8 cellular contexts compared by ENCODE assay signal in the genomic region with DNA sequence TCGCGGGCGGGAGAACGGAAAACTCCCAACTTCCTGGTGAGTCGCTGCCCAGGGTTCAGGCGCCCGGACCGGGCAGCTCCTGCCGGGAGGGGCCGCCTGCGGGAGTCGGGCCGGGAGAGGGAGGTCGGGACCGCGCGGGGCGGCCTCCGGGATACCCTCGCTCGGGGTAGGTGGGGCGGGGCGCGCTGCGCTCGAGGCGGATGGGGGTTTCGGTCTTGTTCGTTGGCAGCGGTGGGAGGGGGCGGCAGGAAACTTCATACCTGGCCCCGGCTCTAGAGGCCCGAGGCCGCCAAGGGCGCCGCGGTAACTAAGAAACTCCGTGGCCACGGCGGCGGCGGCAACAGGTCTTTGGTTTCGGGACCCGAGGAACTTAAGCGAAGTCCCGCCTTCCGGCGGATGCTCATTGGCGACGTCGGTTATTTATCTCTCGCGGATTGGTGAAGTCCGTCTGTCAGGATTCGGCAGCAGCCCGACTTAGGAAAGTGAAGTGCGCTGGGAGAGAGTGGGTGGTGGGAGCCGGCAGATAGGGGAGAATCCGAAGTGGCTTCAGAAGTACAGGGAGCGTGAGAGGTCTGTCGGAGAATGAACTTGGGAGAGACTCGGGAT. TPM values are rescaled to one million over a fixed set of nuclear protein-coding genes. Genes with fewer than 3 reads are reported as not detected.
A peak's percentile ranks its signal among the peaks of the same experiment; 100 is the strongest.
DNase-seq lines count a peak whose midpoint lies in the region; ATAC-seq and TF ChIP-seq lines count a peak whose summit lies in the region.

No MANE protein-coding gene starts in this region.

- no peaks in the 10 kb centered on the region for H3K27me3 ChIP-seq in muscle layer of colon (ENCODE audit: control insufficient read depth in 1 of 2, insufficient read depth in 2 of 2, low read length in 2 of 2)

- no peaks in the 10 kb centered on the region for H3K36me3 ChIP-seq in muscle layer of colon (ENCODE audit: insufficient read depth, low read length)

- no peaks in the 10 kb centered on the region for H3K9me3 ChIP-seq in muscle layer of colon (ENCODE audit: low read length)

- H3K27ac ChIP-seq in muscle layer of colon (ENCODE audit: low read depth, low read length), result peak overlapping the region; percentile 96

- H3K4me1 ChIP-seq in muscle layer of colon (ENCODE audit: insufficient read depth, low read length), result peaks cover 29% of the 10 kb centered on the region

- ATAC-seq in GM21717 (IDR thresholded peaks at IDR 0.05; ENCODE audit: unreplicated experiment) (peak; percentile 52), esophagus mucosa (peak; percentile 58)

- peak overlapping the region; percentile 76 for H3K4me3 ChIP-seq in Jurkat, Clone E6-1 (ENCODE audit: low read length)
- peak overlapping the region; percentile 71 to 87 for H3K4me3 ChIP-seq in muscle layer of colon (ENCODE audit: low read depth in 1 of 2, low read length in 2 of 2)

- DNase-seq in DMS153 (lab: John Stamatoyannopoulos, UW), result peak; percentile 88
- peak; percentile 93 for DNase-seq in Jurkat, Clone E6-1 (ENCODE audit: low read depth, low spot score)
- DNase-seq in activated T-cell treated with anti-CD3 and anti-CD28 coated beads, Interleukin-2, amount 50 U/mL, for 48 hours, result peak; percentile 86 to 88
- DNase-seq in stimulated activated CD8-positive, alpha-beta memory T cell treated with anti-CD3 and anti-CD28 coated beads, Interleukin-7, amount 100 ng/mL, for 1 hour (ENCODE audit: low read depth in 2 of 2), result peak; percentile 51 to 58

- peak overlapping the region; percentile 94 for H3K9ac ChIP-seq in muscle layer of colon (ENCODE audit: low read length)

TF ChIP-seq in PFSK-1, 5 proteins besides CTCF, POLR2A, EP300 and RAD21:
- TF ChIP-seq POLR2AphosphoS5 (IDR thresholded peaks at IDR 0.05; ENCODE audit: low read depth, low read length) (no peak), TAF1 (IDR thresholded peaks at IDR 0.05; ENCODE audit: borderline replicate concordance, insufficient read depth, low read length) (peak; percentile 69; the same call in 1 of the 2 replicates), FOXP2 (optimal IDR thresholded peaks at IDR 0.05; ENCODE audit: borderline replicate concordance, extremely low read depth, extremely low read length, insufficient read depth) (peak; percentile 14), SIN3A (IDR thresholded peaks at IDR 0.05; ENCODE audit: borderline replicate concordance, insufficient read depth, low read length) (0 out of 2 replicates have a peak, but pooled peaks have one; percentile 14)
- TF ChIP-seq, protein P1, sequence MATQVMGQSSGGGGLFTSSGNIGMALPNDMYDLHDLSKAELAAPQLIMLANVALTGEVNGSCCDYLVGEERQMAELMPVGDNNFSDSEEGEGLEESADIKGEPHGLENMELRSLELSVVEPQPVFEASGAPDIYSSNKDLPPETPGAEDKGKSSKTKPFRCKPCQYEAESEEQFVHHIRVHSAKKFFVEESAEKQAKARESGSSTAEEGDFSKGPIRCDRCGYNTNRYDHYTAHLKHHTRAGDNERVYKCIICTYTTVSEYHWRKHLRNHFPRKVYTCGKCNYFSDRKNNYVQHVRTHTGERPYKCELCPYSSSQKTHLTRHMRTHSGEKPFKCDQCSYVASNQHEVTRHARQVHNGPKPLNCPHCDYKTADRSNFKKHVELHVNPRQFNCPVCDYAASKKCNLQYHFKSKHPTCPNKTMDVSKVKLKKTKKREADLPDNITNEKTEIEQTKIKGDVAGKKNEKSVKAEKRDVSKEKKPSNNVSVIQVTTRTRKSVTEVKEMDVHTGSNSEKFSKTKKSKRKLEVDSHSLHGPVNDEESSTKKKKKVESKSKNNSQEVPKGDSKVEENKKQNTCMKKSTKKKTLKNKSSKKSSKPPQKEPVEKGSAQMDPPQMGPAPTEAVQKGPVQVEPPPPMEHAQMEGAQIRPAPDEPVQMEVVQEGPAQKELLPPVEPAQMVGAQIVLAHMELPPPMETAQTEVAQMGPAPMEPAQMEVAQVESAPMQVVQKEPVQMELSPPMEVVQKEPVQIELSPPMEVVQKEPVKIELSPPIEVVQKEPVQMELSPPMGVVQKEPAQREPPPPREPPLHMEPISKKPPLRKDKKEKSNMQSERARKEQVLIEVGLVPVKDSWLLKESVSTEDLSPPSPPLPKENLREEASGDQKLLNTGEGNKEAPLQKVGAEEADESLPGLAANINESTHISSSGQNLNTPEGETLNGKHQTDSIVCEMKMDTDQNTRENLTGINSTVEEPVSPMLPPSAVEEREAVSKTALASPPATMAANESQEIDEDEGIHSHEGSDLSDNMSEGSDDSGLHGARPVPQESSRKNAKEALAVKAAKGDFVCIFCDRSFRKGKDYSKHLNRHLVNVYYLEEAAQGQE (IDR thresholded peaks at IDR 0.05; ENCODE audit: insufficient read depth in 1 of 2, low read depth in 2 of 2, low read length in 2 of 2), result no peak

RNA-seq across cellular contexts. Expression of a gene that starts 0.5 kb away (rescaled TPM):
- 120 TPM for polyA plus RNA-seq in Jurkat, Clone E6-1 (2012; ENCODE audit: insufficient read depth, insufficient read length)
- polyA plus RNA-seq in PFSK-1 (2012; ENCODE audit: insufficient read length, low read depth), result 34.9 TPM
- 29.9 TPM for total RNA-seq in esophagus mucosa

Comparison
In these comparisons a context has a peak if more than half of its experiments do, and no peak if none do; other contexts are left out.
1. Peak in every context shown above with its lines: DNase-seq, ATAC-seq, H3K4me3 ChIP-seq and H3K27ac ChIP-seq.